ENCODE assay signal across 22 cellular contexts in the genomic region with DNA sequence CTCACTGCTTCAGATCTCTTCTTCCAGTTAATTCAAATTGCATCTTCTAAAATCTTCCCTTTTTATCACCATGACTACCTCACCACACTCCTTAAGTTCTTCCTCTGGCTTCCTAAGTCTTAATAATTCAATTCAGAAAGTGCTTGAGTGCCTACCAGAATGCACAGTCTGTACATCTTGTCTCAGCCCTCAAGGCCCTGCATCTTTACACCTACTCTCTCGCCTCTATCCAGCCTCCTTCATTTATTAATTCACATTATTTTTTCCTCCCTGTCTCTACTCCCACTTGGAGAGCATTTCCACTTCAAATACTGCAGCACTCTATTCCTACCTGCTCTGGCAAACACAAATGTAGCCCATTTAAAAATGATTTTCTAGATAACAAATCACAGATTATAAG.
"Had no signal": no experiment of that assay in that cellular context is flagged by ENCODE, and none has a peak within 500 bp of the region (broad histone marks: within the 10 kb centered on the region; RNA-seq: fewer than 3 reads in every experiment).

No MANE protein-coding gene starts in this region.

- H3K27ac ChIP-seq: coronary artery, dorsolateral prefrontal cortex, epithelial cell of prostate, esophagus squamous epithelium, gastrocnemius medialis, heart right ventricle, left lung, lower lobe of right lung had no signal

- H3K27ac Mint-ChIP-seq: mesothelial cell of epicardium had no signal

- H3K4me3 Mint-ChIP-seq: mesothelial cell of epicardium had no signal

- DNase-seq: dermis blood vessel endothelial cell; dorsolateral prefrontal cortex; effector CD4-positive, alpha-beta T cell; effector memory CD4-positive, alpha-beta T cell; erythroblast; esophagus squamous epithelium; foreskin fibroblast; foreskin melanocyte; gastrocnemius medialis; glutamatergic neuron; heart right ventricle; hippocampal formation; left cardiac atrium; left lung; left ventricle myocardium superior; lower lobe of right lung; mesenchymal stem cell; mucosa of descending colon had no signal

- H3K27me3 ChIP-seq: dorsolateral prefrontal cortex, esophagus squamous epithelium, gastrocnemius medialis, heart right ventricle, left lung had no signal

- H3K36me3 Mint-ChIP-seq: mesothelial cell of epicardium had no signal

- H3K4me1 ChIP-seq: gastrocnemius medialis, heart right ventricle, left lung, lower lobe of right lung had no signal

- H3K4me3 ChIP-seq: coronary artery, dorsolateral prefrontal cortex, esophagus squamous epithelium, gastrocnemius medialis, heart right ventricle, left lung, lower lobe of right lung, mucosa of descending colon had no signal

- H3K9me3 Mint-ChIP-seq: mesothelial cell of epicardium had no signal

- H3K4me1 Mint-ChIP-seq: mesothelial cell of epicardium had no signal

- H3K9me3 ChIP-seq: esophagus squamous epithelium, gastrocnemius medialis, left lung, lower lobe of right lung, mucosa of descending colon had no signal

- ATAC-seq: esophagus mucosa, gastrocnemius medialis, heart right ventricle, left cardiac atrium, left lung, left ventricle myocardium superior, lower lobe of right lung, mucosa of descending colon had no signal

- H3K36me3 ChIP-seq: esophagus squamous epithelium, gastrocnemius medialis, heart right ventricle, left lung, lower lobe of right lung had no signal
